Comparison of ENCODE assay signal across 8 cellular contexts in the genomic region with DNA sequence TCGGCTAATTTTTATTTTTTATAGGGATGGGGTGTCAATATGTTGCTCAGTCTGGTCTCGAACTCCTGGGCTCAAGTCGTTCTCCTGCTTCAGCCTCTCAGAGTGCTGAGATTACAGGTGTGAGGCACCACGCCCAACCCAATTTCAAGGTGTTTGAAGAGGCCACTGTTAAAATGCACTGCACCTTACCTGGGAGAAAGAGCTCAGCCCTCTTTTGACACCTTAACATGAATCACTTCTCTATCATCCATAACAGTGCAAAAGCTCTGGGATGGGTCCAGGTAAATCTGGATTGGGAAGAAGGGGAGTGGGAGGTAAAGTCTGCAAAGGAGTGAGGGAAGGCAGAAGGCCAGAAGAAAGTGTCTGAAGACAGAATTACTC. TPM values are rescaled to one million over a fixed set of nuclear protein-coding genes. Genes with fewer than 3 reads are reported as not detected.
DNase-seq lines count a peak whose midpoint lies in the region; ATAC-seq and TF ChIP-seq lines count a peak whose summit lies in the region.

No MANE protein-coding gene starts in this region.

- H3K18ac ChIP-seq in trophoblast cell (ENCODE audit: low read length), result no peak overlapping the region

- H3K36me3 ChIP-seq in ES-I3 (ENCODE audit: insufficient read depth, low read length), result peaks cover 12% of the 10 kb centered on the region; the same call in 1 of the 2 replicates
- H3K36me3 ChIP-seq in Panc1 (ENCODE audit: control insufficient read depth, insufficient read depth, low read length), result peaks cover 7% of the 10 kb centered on the region
- H3K36me3 ChIP-seq in trophoblast cell (ENCODE audit: control insufficient read depth in 1 of 2, insufficient read depth in 2 of 2, low read length in 2 of 2), result peaks cover 15 to 17% of the 10 kb centered on the region in 2 experiments

- in situ Hi-C loops in Panc1 (cut with HindIII; ENCODE audit: low pct_unique_long_range_greater_than_20kb, low sequenced_read_pairs), result no loop called here

- H3K79me2 ChIP-seq in trophoblast cell (ENCODE audit: control insufficient read depth, insufficient read depth, low read length, poor library complexity), result peaks cover 12% of the 10 kb centered on the region

- no peak overlapping the region for H4K12ac ChIP-seq in trophoblast cell (ENCODE audit: low read depth, low read length)

- H3K27me3 ChIP-seq in Panc1 (ENCODE audit: control insufficient read depth, insufficient read depth, low read length) (no peaks in the 10 kb centered on the region), trophoblast cell (ENCODE audit: insufficient read depth, low read length) (no peaks in the 10 kb centered on the region)

- H3K9me3 ChIP-seq in ES-I3 (ENCODE audit: control insufficient read depth, insufficient read depth, low read length) (no peaks in the 10 kb centered on the region), Panc1 (ENCODE audit: control insufficient read depth, insufficient read depth, low read depth, low read length) (no peaks in the 10 kb centered on the region), trophoblast cell (ENCODE audit: insufficient read depth, low read depth, low read length) (peaks cover 4% of the 10 kb centered on the region)

- DNase-seq in Panc1 (ENCODE audit: low read depth, low spot score) (no peak), epithelial cell of esophagus (ENCODE audit: low read depth) (peak; percentile 49), trophoblast cell (no peak), NCI-H2171 (lab: John Stamatoyannopoulos, UW) (no peak), DMS 273 (lab: John Stamatoyannopoulos, UW; ENCODE audit: unreplicated experiment) (no peak)

- peak overlapping the region; percentile 95 for H3K4me2 ChIP-seq in trophoblast cell (ENCODE audit: low read length)

- H2AK5ac ChIP-seq in trophoblast cell (ENCODE audit: low read length), result no peak overlapping the region

- peaks cover 3% of the 10 kb centered on the region for H3K79me1 ChIP-seq in trophoblast cell (ENCODE audit: low read length)

- no peak overlapping the region for H4K91ac ChIP-seq in trophoblast cell (ENCODE audit: low read depth, low read length)

- no CpG with 5 or more reads among the region's 4 CpGs for WGBS in trophoblast cell (ENCODE audit: extremely low coverage, insufficient coverage, insufficient read length)

- intact Hi-C loops in Panc1 (cut with micrococcal nuclease; ENCODE audit: unreplicated experiment), result no loop called here

- POLR2A ChIA-PET in Panc1 (lab: Charles Lee), result no interaction called here

- H3K27ac ChIP-seq in Panc1 (ENCODE audit: low read length) (peak overlapping the region; percentile 81), trophoblast cell (ENCODE audit: low read depth, low read length) (no peak overlapping the region)

- H3K4me1 ChIP-seq in ES-I3 (ENCODE audit: insufficient read depth, low read length), result no peaks in the 10 kb centered on the region; the same call in 1 of the 2 replicates
- peaks cover 9% of the 10 kb centered on the region for H3K4me1 ChIP-seq in Panc1 (ENCODE audit: control insufficient read depth, insufficient read depth, low read length)
- H3K4me1 ChIP-seq in trophoblast cell (ENCODE audit: control insufficient read depth in 1 of 2, insufficient read depth in 2 of 2, low read length in 2 of 2), result peaks cover 9 to 11% of the 10 kb centered on the region in 2 experiments

- peak overlapping the region; percentile 65 for H4K8ac ChIP-seq in trophoblast cell (ENCODE audit: low read depth, low read length)

- no peak for TF ChIP-seq CTCF in Panc1 (IDR thresholded peaks at IDR 0.05)
- TF ChIP-seq CTCF in epithelial cell of esophagus (IDR thresholded peaks at IDR 0.05; ENCODE audit: insufficient read depth, low read depth, low read length, missing control alignments), result no peak

- peak overlapping the region; percentile 59 for H2AFZ ChIP-seq in trophoblast cell (ENCODE audit: insufficient read depth, low read length, poor library complexity)

- H3K4me3 ChIP-seq in Panc1 (ENCODE audit: low read depth in 2 of 2, low read length in 2 of 2) (peak overlapping the region; percentile 81 to 93), epithelial cell of esophagus (ENCODE audit: low read length) (peak overlapping the region; percentile 76), trophoblast cell (ENCODE audit: low read depth, low read length) (no peak overlapping the region)

- H2BK120ac ChIP-seq in trophoblast cell (ENCODE audit: insufficient read depth, low read length, poor library complexity), result no peak overlapping the region

- no peak for ATAC-seq in Panc1
- no peak for ATAC-seq in HG02981 (IDR thresholded peaks at IDR 0.05; ENCODE audit: unreplicated experiment)
- ATAC-seq in HG02885 (IDR thresholded peaks at IDR 0.05; ENCODE audit: poor library complexity, unreplicated experiment), result no peak

- no peak overlapping the region for H2BK12ac ChIP-seq in trophoblast cell (ENCODE audit: low read length)

- H3K9ac ChIP-seq in ES-I3 (ENCODE audit: low read depth, low read length) (peak overlapping the region; percentile 80), trophoblast cell (ENCODE audit: low read length) (no peak overlapping the region)

- no peak overlapping the region for H3K14ac ChIP-seq in trophoblast cell (ENCODE audit: low read length)

- no peak overlapping the region for H2BK5ac ChIP-seq in trophoblast cell (ENCODE audit: low read depth, low read length, poor library complexity)

- no peak overlapping the region for H3K4ac ChIP-seq in trophoblast cell (ENCODE audit: low read depth, low read length)

- no TSS peak for BruUV-seq in Panc1 (replicated peaks; lab: Mats Ljungman, UMichigan)

- H3K23ac ChIP-seq in trophoblast cell (ENCODE audit: low read length), result no peak overlapping the region

- CTCF ChIA-PET in Panc1 (lab: Charles Lee), result interaction anchor here (0.6 to 1.0 kb wide), 2 partner anchors 18 to 67 kb away, joined by 4 to 11 read pairs; no protein-coding TSS in a partner anchor

RNA-seq across cellular contexts. Expression of a gene that starts 0.6 kb away (rescaled TPM):
- 31.6 TPM for total RNA-seq in Panc1 (2021; ENCODE audit: unreplicated experiment)
- 27.7 TPM for polyA plus RNA-seq in Panc1 (2012; ENCODE audit: insufficient read length)
- 11.3 and 11.5 TPM in 2 replicates for polyA plus RNA-seq in trophoblast cell (2013)

RNA-seq across cellular contexts. Expression of a gene that starts 44.7 kb away (rescaled TPM):
- 11.3 TPM for total RNA-seq in Panc1 (2021; ENCODE audit: unreplicated experiment)
- polyA plus RNA-seq in Panc1 (2012; ENCODE audit: insufficient read length), result 9.0 TPM
- 5.5 and 5.8 TPM in 2 replicates for polyA plus RNA-seq in trophoblast cell (2013)

RNA-seq across cellular contexts. Expression of a gene that starts 47.5 kb away (rescaled TPM):
- total RNA-seq in Panc1 (2021; ENCODE audit: unreplicated experiment), result 14.1 TPM
- polyA plus RNA-seq in Panc1 (2012; ENCODE audit: insufficient read length), result 9.8 TPM
- 11.0 TPM in 2 replicates for polyA plus RNA-seq in trophoblast cell (2013)
